8 cellular contexts compared by ENCODE assay signal in genomic region chr1:228691926-228692325, GRCh38. TPM values are rescaled to one million over a fixed set of nuclear protein-coding genes. Genes with fewer than 3 reads are reported as not detected.
DNase-seq lines count a peak whose midpoint lies in the region; ATAC-seq and TF ChIP-seq lines count a peak whose summit lies in the region.

No MANE protein-coding gene starts in this region.

- H3K27ac ChIP-seq in cardiac muscle cell (no peak overlapping the region), right atrium auricular region (no peak overlapping the region)

- H3K4me1 ChIP-seq in cardiac muscle cell (ENCODE audit: low read depth) = no peaks in the 10 kb centered on the region
- H3K4me1 ChIP-seq in right atrium auricular region = no peaks in the 10 kb centered on the region

- no peaks in the 10 kb centered on the region for H3K36me3 ChIP-seq in cardiac muscle cell
- no peaks in the 10 kb centered on the region for H3K36me3 ChIP-seq in right atrium auricular region

- ATAC-seq in HG03378 (IDR thresholded peaks at IDR 0.05; ENCODE audit: unreplicated experiment) (no peak), HG02571 (IDR thresholded peaks at IDR 0.05; ENCODE audit: unreplicated experiment) (no peak)

- DNase-seq in cardiac muscle cell (ENCODE audit: low read depth in 1 of 2, low spot score in 1 of 2) (peak; percentile 56 to 71), cardiac septum (ENCODE audit: low spot score) (no peak), NCI-H146 treated with DMSO at 0.1 percent for 48 hours (lab: John Stamatoyannopoulos, UW; ENCODE audit: unreplicated experiment) (peak; percentile 8), SW480 (ENCODE audit: low spot score) (peak; percentile 79), right atrium auricular region (ENCODE audit: low spot score) (no peak), stromal cell of bone marrow (ENCODE audit: low read depth) (peak; percentile 10)

- H3K9me3 ChIP-seq in cardiac muscle cell (ENCODE audit: low read depth) (no peaks in the 10 kb centered on the region), right atrium auricular region (no peaks in the 10 kb centered on the region)

- H3K27me3 ChIP-seq in cardiac muscle cell (peaks cover 25% of the 10 kb centered on the region), right atrium auricular region (no peaks in the 10 kb centered on the region)

- TF ChIP-seq CTCF in cardiac muscle cell (IDR thresholded peaks at IDR 0.05; ENCODE audit: low read depth, low read length) (peak; percentile 52), right atrium auricular region (IDR thresholded peaks at IDR 0.05) (peak; percentile 19 to 58)

- intact Hi-C loops in cardiac septum (cut with DNase I) = loop anchor here (5.0 kb wide), 1 partner anchor 535 kb away; no protein-coding TSS in a partner anchor

- H3K4me3 ChIP-seq in cardiac muscle cell (no peak overlapping the region), right atrium auricular region (no peak overlapping the region)

RNA-seq across cellular contexts. Expression of gene RHOU, which starts 43.4 kb away (rescaled TPM):
- total RNA-seq in cardiac muscle cell (1.2 and 2.4 TPM in 2 replicates), cardiac septum (3.8 TPM), right atrium auricular region (10 to 100 TPM in 1 of 2 donors, 1 to 10 TPM in 1; 6.0 to 12.2 TPM)
- 0.79 and 2.3 TPM in 2 replicates for polyA plus RNA-seq in cardiac muscle cell

Comparison
In these comparisons a context has a peak if more than half of its experiments do, and no peak if none do; other contexts are left out.
1. DNase-seq: peak in cardiac muscle cell (2 of 2), NCI-H146 treated with DMSO at 0.1 percent for 48 hours (single experiment), SW480 (single experiment) and stromal cell of bone marrow (single experiment); none in cardiac septum (single experiment) and right atrium auricular region (single experiment).